In genomic region chr4:151204925-151205524, GRCh38 we compare ENCODE assay signal across 17 cellular contexts.
A peak's percentile ranks its signal among the peaks of the same experiment; 100 is the strongest.
DNase-seq lines count a peak whose midpoint lies in the region; ATAC-seq and TF ChIP-seq lines count a peak whose summit lies in the region.
"Had no signal": no experiment of that assay in that cellular context is flagged by ENCODE, and none has a peak within 500 bp of the region (broad histone marks: within the 10 kb centered on the region; RNA-seq: fewer than 3 reads in every experiment).

No MANE protein-coding gene starts in this region.

- no peaks in the 10 kb centered on the region for H3K36me3 Mint-ChIP-seq in GM23338 (ENCODE audit: low read depth)

- H3K4me3 Mint-ChIP-seq in GM23338: no peak overlapping the region
- H3K4me3 Mint-ChIP-seq: activated B cell treated with CpG ODN at 0.5 μM for 24 hours; stimulated activated naive CD8-positive, alpha-beta T cell treated with anti-CD3 and anti-CD28 coated beads, Interleukin-15, Interleukin-2, amounts not matched to agents 100 ng/mL and 50 ng/mL, for 24 hours had no signal

- TF ChIP-seq CTCF in GM23338 (conservative IDR thresholded peaks at IDR 0.05; ENCODE audit: low read depth in 2 of 2) (no peak), cardiac fibroblast (IDR thresholded peaks at IDR 0.05; ENCODE audit: low read depth, low read length) (no peak), parathyroid adenoma (IDR thresholded peaks at IDR 0.05) (no peak)

- H3K4me1 Mint-ChIP-seq in GM23338: peaks cover 5% of the 10 kb centered on the region; the same call in 2 of the 3 replicates
- H3K4me1 Mint-ChIP-seq: activated B cell treated with CpG ODN at 0.5 μM for 24 hours had no signal

- H4K20me1 ChIP-seq in GM23338 (replicated peaks; ENCODE audit: insufficient read depth): no peaks in the 10 kb centered on the region

- H3K4me1 ChIP-seq in GM23338 (ENCODE audit: insufficient read depth) (no peaks in the 10 kb centered on the region; the same call in 1 of the 2 replicates), parathyroid adenoma (no peaks in the 10 kb centered on the region)

- H3K36me3 ChIP-seq in GM23338 (ENCODE audit: insufficient read depth) (no peaks in the 10 kb centered on the region), parathyroid adenoma (ENCODE audit: control insufficient read depth, insufficient read depth, low read length) (no peaks in the 10 kb centered on the region)

- no peak for DNase-seq in GM23338 (ENCODE audit: low spot score)
- peak; percentile 48 to 51 for DNase-seq in cardiac fibroblast (ENCODE audit: low read depth in 2 of 2)
- peak; percentile 52 for DNase-seq in left lobe of liver (ENCODE audit: low spot score)
- DNase-seq in stimulated activated CD4-positive, alpha-beta T cell treated with anti-CD3 and anti-CD28 coated beads, Interleukin-2, amount 100 ng/mL, for 48 hours: no peak
- no peak for DNase-seq in DMS79 (lab: John Stamatoyannopoulos, UW)
- DNase-seq: activated B cell treated with CpG ODN at 0.5 μM for 24 hours; activated effector memory CD4-positive, alpha-beta T cell treated with Interleukin-2 at 50 U/mL for 16 hours; aorta; EL; MM.1S; NCI-H2081 treated with DMSO at 0.1 percent for 48 hours; NCI-H82; posterior cingulate gyrus had no signal

- no peaks in the 10 kb centered on the region for H3K9me2 ChIP-seq in GM23338 (ENCODE audit: insufficient read depth)

- no peaks in the 10 kb centered on the region for H3F3A ChIP-seq in GM23338 (replicated peaks; ENCODE audit: low read depth)

- H3K4me3 ChIP-seq in GM23338 (no peak overlapping the region), cardiac fibroblast (replicated peaks in 1 of 2; ENCODE audit: low read depth in 2 of 2, low read length in 2 of 2) (no peak overlapping the region), parathyroid adenoma (ENCODE audit: low read depth, low read length) (no peak overlapping the region)

- no peak overlapping the region for H3K9ac ChIP-seq in parathyroid adenoma

- H2AFZ ChIP-seq in GM23338: no peak overlapping the region
- no peak overlapping the region for H2AFZ ChIP-seq in parathyroid adenoma

- no peaks in the 10 kb centered on the region for H3K9me3 Mint-ChIP-seq in GM23338
- H3K9me3 Mint-ChIP-seq: activated B cell treated with CpG ODN at 0.5 μM for 24 hours; stimulated activated naive CD8-positive, alpha-beta T cell treated with anti-CD3 and anti-CD28 coated beads, Interleukin-15, Interleukin-2, amounts not matched to agents 100 ng/mL and 50 ng/mL, for 24 hours had no signal

- no peaks in the 10 kb centered on the region for H3K27me3 Mint-ChIP-seq in GM23338 (ENCODE audit: insufficient read depth, low read depth, poor library complexity)
- H3K27me3 Mint-ChIP-seq: activated B cell treated with CpG ODN at 0.5 μM for 24 hours; stimulated activated naive CD8-positive, alpha-beta T cell treated with anti-CD3 and anti-CD28 coated beads, Interleukin-15, Interleukin-2, amounts not matched to agents 100 ng/mL and 50 ng/mL, for 24 hours had no signal

- no peak overlapping the region for H3K27ac Mint-ChIP-seq in GM23338
- H3K27ac Mint-ChIP-seq: activated B cell treated with CpG ODN at 0.5 μM for 24 hours; stimulated activated naive CD8-positive, alpha-beta T cell treated with anti-CD3 and anti-CD28 coated beads, Interleukin-15, Interleukin-2, amounts not matched to agents 100 ng/mL and 50 ng/mL, for 24 hours had no signal

- 0 out of 2 replicates have a peak overlapping the region, but pooled peaks have one; percentile 1 for H3K27ac ChIP-seq in GM23338 (ENCODE audit: low read depth)
- H3K27ac ChIP-seq in parathyroid adenoma: peak overlapping the region; percentile 11

- H3K9me3 ChIP-seq in parathyroid adenoma (ENCODE audit: control insufficient read depth, low read length): no peaks in the 10 kb centered on the region

- H3K79me2 ChIP-seq in GM23338 (replicated peaks; ENCODE audit: insufficient read depth): no peaks in the 10 kb centered on the region; the same call in none of the 2 replicates
- H3K79me2 ChIP-seq in parathyroid adenoma: no peaks in the 10 kb centered on the region

- no peak for ATAC-seq in GM23338
- ATAC-seq in left lobe of liver: peak; percentile 84
- no peak for ATAC-seq in HG03039 (IDR thresholded peaks at IDR 0.05; ENCODE audit: unreplicated experiment)
- no peak for ATAC-seq in GM21723 (IDR thresholded peaks at IDR 0.05; ENCODE audit: unreplicated experiment)

- no peak overlapping the region for H3K4me2 ChIP-seq in GM23338
- no peak overlapping the region for H3K4me2 ChIP-seq in parathyroid adenoma (ENCODE audit: low read length)

- no peaks in the 10 kb centered on the region for H3K27me3 ChIP-seq in GM23338 (ENCODE audit: insufficient read depth)
- no peaks in the 10 kb centered on the region for H3K27me3 ChIP-seq in parathyroid adenoma (ENCODE audit: control insufficient read depth, insufficient read depth, low read length)

TF ChIP-seq in GM23338, 12 proteins besides CTCF, POLR2A, EP300 and RAD21 (continues in another document):
- TF ChIP-seq ZNF331 (CRISPR knock-in tag; IDR thresholded peaks at IDR 0.05; ENCODE audit: low read depth) (no peak), STAT1 (IDR thresholded peaks at IDR 0.05; ENCODE audit: unreplicated experiment) (no peak), CREB1 (CRISPR knock-in tag; IDR thresholded peaks at IDR 0.05; ENCODE audit: low read depth) (no peak), ETS1 (IDR thresholded peaks at IDR 0.05) (no peak), EZH2 (IDR thresholded peaks at IDR 0.05; ENCODE audit: low read depth, unreplicated experiment) (no peak), REST (IDR thresholded peaks at IDR 0.05; ENCODE audit: unreplicated experiment) (no peak), JUNB (IDR thresholded peaks at IDR 0.05; ENCODE audit: unreplicated experiment) (no peak), POLR2AphosphoS5 (IDR thresholded peaks at IDR 0.05; ENCODE audit: low read depth) (no peak), ZNF114 (CRISPR knock-in tag; IDR thresholded peaks at IDR 0.05) (no peak), EZH2phosphoT487 (IDR thresholded peaks at IDR 0.05; ENCODE audit: unreplicated experiment) (no peak)

Comparison
In these comparisons a context has a peak if more than half of its experiments do, and no peak if none do; other contexts are left out.
1. DNase-seq: peak in cardiac fibroblast (2 of 2) and left lobe of liver (single experiment); none in GM23338 (single experiment), stimulated activated CD4-positive, alpha-beta T cell treated with anti-CD3 and anti-CD28 coated beads, Interleukin-2, amount 100 ng/mL, for 48 hours (0 of 2) and DMS79 (single experiment).